20 cellular contexts compared by ENCODE assay signal in the genomic region with DNA sequence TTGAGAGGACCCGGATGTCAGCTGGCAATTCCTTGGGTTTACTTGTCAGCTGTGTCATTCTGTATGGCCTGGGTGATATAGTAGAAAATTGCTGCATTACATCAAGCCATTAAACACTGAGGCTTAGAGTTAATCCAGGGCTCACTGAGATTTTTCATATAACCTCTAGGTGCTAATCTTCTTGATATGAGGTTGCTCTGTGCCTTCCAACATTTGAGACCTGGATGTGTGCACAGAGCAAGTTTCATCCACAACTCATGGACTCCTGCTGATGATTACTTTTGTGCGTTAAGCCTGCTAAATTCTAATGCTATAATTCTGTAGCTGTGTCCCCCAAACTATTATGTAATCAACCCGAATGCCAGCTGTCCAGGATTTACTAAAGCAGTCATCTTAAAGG.
"Had no signal": no experiment of that assay in that cellular context is flagged by ENCODE, and none has a peak within 500 bp of the region (broad histone marks: within the 10 kb centered on the region; RNA-seq: fewer than 3 reads in every experiment).

No MANE protein-coding gene starts in this region.

- H3K9ac ChIP-seq: neural progenitor cell had no signal

- H3K4me1 Mint-ChIP-seq: endodermal cell had no signal

- H3K4me3 ChIP-seq: coronary artery, heart right ventricle, neural progenitor cell, ovary, suprapubic skin, thyroid gland, upper lobe of right lung, vagina had no signal

- H3K4me3 Mint-ChIP-seq: endodermal cell; natural killer cell treated with Interleukin-12 subunit alpha and Interleukin-12 subunit beta and Interleukin-15 and Interleukin-18, amount 100 ng/mL, for 72 hours; neural progenitor cell had no signal

- ATAC-seq: heart right ventricle; left lobe of liver; natural killer cell treated with Interleukin-12 subunit alpha and Interleukin-12 subunit beta and Interleukin-15 and Interleukin-18, amount 100 ng/mL, for 72 hours; right cardiac atrium; upper lobe of right lung had no signal

- H3K36me3 Mint-ChIP-seq: natural killer cell treated with Interleukin-12 subunit alpha and Interleukin-12 subunit beta and Interleukin-15 and Interleukin-18, amount 100 ng/mL, for 72 hours; neural progenitor cell had no signal

- H3K27me3 Mint-ChIP-seq: natural killer cell treated with Interleukin-12 subunit alpha and Interleukin-12 subunit beta and Interleukin-15 and Interleukin-18, amount 100 ng/mL, for 72 hours; progenitor cell of endocrine pancreas had no signal

- H3K4me2 ChIP-seq: neural progenitor cell had no signal

- H3K9me3 ChIP-seq: heart right ventricle, ovary, suprapubic skin, thyroid gland, upper lobe of right lung, vagina had no signal

- DNase-seq: effector CD4-positive, alpha-beta T cell; endodermal cell; heart right ventricle; islet precursor cell; mammary epithelial cell; nucleus accumbens; ovary; right cardiac atrium; small intestine; stimulated activated CD4-positive, alpha-beta T cell treated with anti-CD3 and anti-CD28 coated beads, Interleukin-2, amount 100 ng/mL, for 48 hours; stimulated activated naive CD4-positive, alpha-beta T cell treated with Interleukin-2 at 50 U/mL for 16 hours; thyroid gland; upper lobe of right lung had no signal

- H3K4me1 ChIP-seq: heart right ventricle, neural progenitor cell, suprapubic skin, thyroid gland, upper lobe of right lung, vagina had no signal

- H3K27me3 ChIP-seq: heart right ventricle, neural progenitor cell, suprapubic skin, thyroid gland, upper lobe of right lung, vagina had no signal

- H3K36me3 ChIP-seq: heart right ventricle, neural progenitor cell, ovary, suprapubic skin, thyroid gland, upper lobe of right lung, vagina had no signal

- H3K27ac Mint-ChIP-seq: endodermal cell; natural killer cell treated with Interleukin-12 subunit alpha and Interleukin-12 subunit beta and Interleukin-15 and Interleukin-18, amount 100 ng/mL, for 72 hours; neural progenitor cell had no signal

- H2AFZ ChIP-seq: neural progenitor cell had no signal

- H3K27ac ChIP-seq: coronary artery, heart right ventricle, neural progenitor cell, ovary, suprapubic skin, thyroid gland, upper lobe of right lung, vagina had no signal

- H3K9me3 Mint-ChIP-seq: endodermal cell, neural progenitor cell had no signal
